ENCODE assay signal across 18 cellular contexts in genomic region chr7:158786898-158787297, GRCh38. TPM values are rescaled to one million over a fixed set of nuclear protein-coding genes. Genes with fewer than 3 reads are reported as not detected.
DNase-seq lines count a peak whose midpoint lies in the region; ATAC-seq and TF ChIP-seq lines count a peak whose summit lies in the region.
"Had no signal": no experiment of that assay in that cellular context is flagged by ENCODE, and none has a peak within 500 bp of the region (broad histone marks: within the 10 kb centered on the region; RNA-seq: fewer than 3 reads in every experiment).

No MANE protein-coding gene starts in this region.

- H3K4me3 ChIP-seq in transverse colon, result no peak overlapping the region
- H3K4me3 ChIP-seq in dorsolateral prefrontal cortex, result no peak overlapping the region
- H3K4me3 ChIP-seq: neural progenitor cell had no signal

- H3K4me1 ChIP-seq in transverse colon, result peaks cover 0 to 16% (median 6%) of the 10 kb centered on the region in 4 donors
- H3K4me1 ChIP-seq: neural progenitor cell had no signal

- intact Hi-C loops in activated T-helper 1 cell treated with anti-CD3 and anti-CD28 coated beads, Interleukin-12 subunit alpha, Interleukin-12 subunit beta, Interleukin-2, Interleukin-4 antibody, amounts not matched to agents 30 ng/mL and 10 ng/mL and 1 ng/mL, durations not matched to agents 14 hours and 24 hours and 36 hours (cut with micrococcal nuclease), result no loop called here
- intact Hi-C loops in transverse colon (cut with DNase I; ENCODE audit: low total_unique reads) (no loop called here), dorsolateral prefrontal cortex (cut with DNase I) (no loop called here)

- no peak for TF ChIP-seq POLR2A in transverse colon (IDR thresholded peaks at IDR 0.05)

- peak overlapping the region; percentile 66 for H3K27ac Mint-ChIP-seq in activated naive CD4-positive, alpha-beta T cell treated with anti-CD3 and anti-CD28 coated beads, Interleukin-2, amount 10 ng/mL, durations not matched to agents 7 days and 5 days
- H3K27ac Mint-ChIP-seq in activated T-helper 1 cell treated with anti-CD3 and anti-CD28 coated beads, Interleukin-12 subunit alpha, Interleukin-12 subunit beta, Interleukin-2, Interleukin-4 antibody, amounts not matched to agents 30 ng/mL and 10 ng/mL and 1 ng/mL, durations not matched to agents 14 hours and 24 hours and 36 hours, result peak overlapping the region; percentile 67
- peak overlapping the region; percentile 5 for H3K27ac Mint-ChIP-seq in memory B cell
- H3K27ac Mint-ChIP-seq: neural progenitor cell had no signal

- H3K36me3 ChIP-seq in transverse colon, result peaks cover 0 to 25% (median 8%) of the 10 kb centered on the region in 4 donors
- H3K36me3 ChIP-seq: neural progenitor cell had no signal

- no peaks in the 10 kb centered on the region for H3K27me3 Mint-ChIP-seq in activated naive CD4-positive, alpha-beta T cell treated with anti-CD3 and anti-CD28 coated beads, Interleukin-2, amount 10 ng/mL, durations not matched to agents 7 days and 5 days
- no peaks in the 10 kb centered on the region for H3K27me3 Mint-ChIP-seq in activated T-helper 1 cell treated with anti-CD3 and anti-CD28 coated beads, Interleukin-12 subunit alpha, Interleukin-12 subunit beta, Interleukin-2, Interleukin-4 antibody, amounts not matched to agents 30 ng/mL and 10 ng/mL and 1 ng/mL, durations not matched to agents 14 hours and 24 hours and 36 hours (ENCODE audit: insufficient read depth)
- no peaks in the 10 kb centered on the region for H3K27me3 Mint-ChIP-seq in memory B cell

- H3K4me1 Mint-ChIP-seq in activated naive CD4-positive, alpha-beta T cell treated with anti-CD3 and anti-CD28 coated beads, Interleukin-2, amount 10 ng/mL, durations not matched to agents 7 days and 5 days, result peaks cover 3% of the 10 kb centered on the region
- peaks cover 5% of the 10 kb centered on the region for H3K4me1 Mint-ChIP-seq in activated T-helper 1 cell treated with anti-CD3 and anti-CD28 coated beads, Interleukin-12 subunit alpha, Interleukin-12 subunit beta, Interleukin-2, Interleukin-4 antibody, amounts not matched to agents 30 ng/mL and 10 ng/mL and 1 ng/mL, durations not matched to agents 14 hours and 24 hours and 36 hours (ENCODE audit: low read depth)
- no peaks in the 10 kb centered on the region for H3K4me1 Mint-ChIP-seq in memory B cell

- in situ Hi-C loops in transverse colon (cut with MboI; ENCODE audit: low pct_ligation_motif_present in 1 of 4, low pct_unique_long_range_greater_than_20kb in 1 of 4, low sequenced_read_pairs in 3 of 4), result no loop called here

- WGBS in transverse colon (ENCODE audit: low coverage in 1 of 2), 2 donors, result 90 to 92% methylated on average over 6 of the region's 6 CpGs

- no peak overlapping the region for H3K4me3 Mint-ChIP-seq in activated naive CD4-positive, alpha-beta T cell treated with anti-CD3 and anti-CD28 coated beads, Interleukin-2, amount 10 ng/mL, durations not matched to agents 7 days and 5 days
- no peak overlapping the region for H3K4me3 Mint-ChIP-seq in activated T-helper 1 cell treated with anti-CD3 and anti-CD28 coated beads, Interleukin-12 subunit alpha, Interleukin-12 subunit beta, Interleukin-2, Interleukin-4 antibody, amounts not matched to agents 30 ng/mL and 10 ng/mL and 1 ng/mL, durations not matched to agents 14 hours and 24 hours and 36 hours
- H3K4me3 Mint-ChIP-seq in memory B cell, result no peak overlapping the region
- H3K4me3 Mint-ChIP-seq: neural progenitor cell had no signal

- CTCF ChIA-PET in activated naive CD4-positive, alpha-beta T cell treated with anti-CD3 and anti-CD28 coated beads, Interleukin-2, amount 10 ng/mL, durations not matched to agents 7 days and 5 days (lab: Charles Lee), result no interaction called here

- no peak for DNase-seq in activated naive CD4-positive, alpha-beta T cell treated with anti-CD3 and anti-CD28 coated beads, Interleukin-2, amount 10 ng/mL, durations not matched to agents 7 days and 5 days
- DNase-seq in activated naive CD4-positive, alpha-beta T cell (lab: John Stamatoyannopoulos, UW), result no peak
- no peak for DNase-seq in activated T-helper 1 cell treated with anti-CD3 and anti-CD28 coated beads, Interleukin-12 subunit alpha, Interleukin-12 subunit beta, Interleukin-2, Interleukin-4 antibody, amounts not matched to agents 30 ng/mL and 10 ng/mL and 1 ng/mL, durations not matched to agents 14 hours and 24 hours and 36 hours (ENCODE audit: low spot score)
- DNase-seq in memory B cell (ENCODE audit: low spot score in 2 of 2) (no peak), transverse colon (no peak), NCI-H748 treated with DMSO at 0.1 percent for 48 hours (lab: John Stamatoyannopoulos, UW) (no peak), globus pallidus (ENCODE audit: low spot score) (no peak), dorsolateral prefrontal cortex (no peak)
- DNase-seq: ACHN; activated CD4-positive, alpha-beta T cell treated with anti-CD3 and anti-CD28 coated beads, Interleukin-2, amount 50 U/mL, for 1 hour; C1 segment of cervical spinal cord; GDM1; GOT3; MV-4-11; NCI-H510A; stimulated activated naive CD4-positive, alpha-beta T cell treated with Interleukin-2 at 50 U/mL for 16 hours had no signal

- H3K27me3 ChIP-seq in transverse colon, result no peaks in the 10 kb centered on the region
- H3K27me3 ChIP-seq in dorsolateral prefrontal cortex, result no peaks in the 10 kb centered on the region
- H3K27me3 ChIP-seq: neural progenitor cell had no signal

- TF ChIP-seq CTCF in transverse colon (IDR thresholded peaks at IDR 0.05), result no peak
- no peak for TF ChIP-seq CTCF in dorsolateral prefrontal cortex (IDR thresholded peaks at IDR 0.05 in 54 of 56, conservative IDR thresholded peaks at IDR 0.05 in 2 of 56; ENCODE audit: low read depth in 1 of 56, partially characterized antibody in 56 of 56)

- H3K36me3 Mint-ChIP-seq in activated naive CD4-positive, alpha-beta T cell treated with anti-CD3 and anti-CD28 coated beads, Interleukin-2, amount 10 ng/mL, durations not matched to agents 7 days and 5 days, result peaks cover 44% of the 10 kb centered on the region
- H3K36me3 Mint-ChIP-seq in activated T-helper 1 cell treated with anti-CD3 and anti-CD28 coated beads, Interleukin-12 subunit alpha, Interleukin-12 subunit beta, Interleukin-2, Interleukin-4 antibody, amounts not matched to agents 30 ng/mL and 10 ng/mL and 1 ng/mL, durations not matched to agents 14 hours and 24 hours and 36 hours (ENCODE audit: low read depth), result peaks cover 32% of the 10 kb centered on the region
- H3K36me3 Mint-ChIP-seq in memory B cell, result peaks cover 13% of the 10 kb centered on the region

- no peaks in the 10 kb centered on the region for H3K9me3 ChIP-seq in transverse colon

- H3K27ac ChIP-seq in transverse colon, result peak overlapping the region; percentile 65 to 83 (median 76)
- H3K27ac ChIP-seq in dorsolateral prefrontal cortex, result peak overlapping the region in 9 of 59 donors; percentile 0 to 55 (median 32)
- H3K27ac ChIP-seq: KMS-11, neural progenitor cell had no signal

- H3K9me3 Mint-ChIP-seq in activated naive CD4-positive, alpha-beta T cell treated with anti-CD3 and anti-CD28 coated beads, Interleukin-2, amount 10 ng/mL, durations not matched to agents 7 days and 5 days, result no peaks in the 10 kb centered on the region
- H3K9me3 Mint-ChIP-seq in activated T-helper 1 cell treated with anti-CD3 and anti-CD28 coated beads, Interleukin-12 subunit alpha, Interleukin-12 subunit beta, Interleukin-2, Interleukin-4 antibody, amounts not matched to agents 30 ng/mL and 10 ng/mL and 1 ng/mL, durations not matched to agents 14 hours and 24 hours and 36 hours, result no peaks in the 10 kb centered on the region
- no peaks in the 10 kb centered on the region for H3K9me3 Mint-ChIP-seq in memory B cell
- H3K9me3 Mint-ChIP-seq: neural progenitor cell had no signal

- TF ChIP-seq EP300 in transverse colon (IDR thresholded peaks at IDR 0.05; ENCODE audit: low read depth), result no peak

- ATAC-seq in memory B cell (ENCODE audit: low read depth), result no peak

RNA-seq across cellular contexts. Expression of gene ESYT2, which starts 42.4 kb away (rescaled TPM):
- 59.1 and 63.1 TPM in 2 replicates for total RNA-seq in activated T-helper 1 cell treated with anti-CD3 and anti-CD28 coated beads, Interleukin-12 subunit alpha, Interleukin-12 subunit beta, Interleukin-2, Interleukin-4 antibody, amounts not matched to agents 30 ng/mL and 10 ng/mL and 1 ng/mL, durations not matched to agents 14 hours and 24 hours and 36 hours
- total RNA-seq in transverse colon (100 to 1,000 TPM in 1 of 4 donors, 10 to 100 TPM in 3; 78.6 to 113 (median 87.3) TPM), dorsolateral prefrontal cortex (10 to 100 TPM; 40.3 to 83.9 (median 56.3) TPM)

Comparison
In these comparisons a context has a peak if more than half of its experiments do, and no peak if none do; other contexts are left out.
1. H3K27ac Mint-ChIP-seq: peak in every context shown above with its lines; median percentile 67 in activated T-helper 1 cell treated with anti-CD3 and anti-CD28 coated beads, Interleukin-12 subunit alpha, Interleukin-12 subunit beta, Interleukin-2, Interleukin-4 antibody, amounts not matched to agents 30 ng/mL and 10 ng/mL and 1 ng/mL, durations not matched to agents 14 hours and 24 hours and 36 hours; 66 in activated naive CD4-positive, alpha-beta T cell treated with anti-CD3 and anti-CD28 coated beads, Interleukin-2, amount 10 ng/mL, durations not matched to agents 7 days and 5 days; 5 in memory B cell.